In the genomic region with DNA sequence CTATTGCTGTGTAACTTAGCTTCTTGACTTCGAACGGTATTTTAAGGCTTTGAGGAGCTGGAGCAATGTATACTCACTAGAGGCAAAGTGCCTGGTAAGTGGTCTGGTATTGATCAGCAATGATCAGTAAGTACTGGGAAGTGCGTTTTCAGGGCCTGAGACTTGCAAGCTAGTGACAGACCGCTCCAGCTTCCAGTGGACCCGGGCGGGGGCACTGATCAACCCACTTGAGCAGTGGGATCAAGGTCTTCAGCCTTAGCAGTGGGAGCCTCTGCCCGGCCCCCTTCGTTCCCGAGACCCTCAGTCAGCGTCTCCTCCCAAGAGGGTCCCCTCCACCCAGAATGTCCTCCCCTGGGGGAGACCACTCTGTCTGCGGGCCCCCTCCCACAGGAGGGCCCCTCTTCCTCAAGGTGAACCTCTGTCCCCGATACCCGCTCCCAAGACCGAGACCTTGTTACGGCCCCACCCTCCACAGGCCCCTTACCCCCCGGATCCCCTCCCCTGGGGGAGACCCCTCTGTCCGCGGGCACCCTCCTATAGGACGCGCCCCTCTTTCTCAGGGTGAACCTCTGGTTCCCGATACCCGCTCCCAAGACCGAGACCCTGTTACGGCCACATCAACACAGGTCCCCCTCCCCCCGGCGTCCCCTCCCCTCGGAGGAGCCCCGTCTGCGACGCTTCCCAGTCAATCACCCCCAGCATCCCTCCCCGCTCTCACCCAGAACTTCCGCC, we compare ENCODE assay signal across 8 cellular contexts. TPM values are rescaled to one million over a fixed set of nuclear protein-coding genes. Genes with fewer than 3 reads are reported as not detected.
DNase-seq lines count a peak whose midpoint lies in the region; ATAC-seq, FAIRE-seq and TF ChIP-seq lines count a peak whose summit lies in the region.

No MANE protein-coding gene starts in this region.

- peaks cover 41% of the 10 kb centered on the region for H3K4me1 Mint-ChIP-seq in CD8-positive, alpha-beta T cell (ENCODE audit: low read depth)

- H3K27ac ChIP-seq in CD8-positive, alpha-beta T cell (ENCODE audit: low read depth, low read length): peak overlapping the region; percentile 60
- H3K27ac ChIP-seq in IMR-90 (ENCODE audit: insufficient read depth, low read length): peak overlapping the region; percentile 99
- H3K27ac ChIP-seq in substantia nigra (ENCODE audit: low read depth, low read length, poor library complexity, severe bottlenecking): peak overlapping the region; percentile 81

- H3K4me3 ChIP-seq in CD8-positive, alpha-beta T cell (ENCODE audit: low read depth, low read length): peak overlapping the region; percentile 58
- H3K4me3 ChIP-seq in IMR-90 (ENCODE audit: insufficient read depth, low read depth, low read length) (peak overlapping the region; percentile 95), bronchial epithelial cell (ENCODE audit: low read depth, low read length) (peak overlapping the region; percentile 91), kidney epithelial cell (ENCODE audit: low read depth, low read length) (peak overlapping the region; percentile 74)

- H3K4me3 Mint-ChIP-seq in CD8-positive, alpha-beta T cell: peak overlapping the region; percentile 90

- in situ Hi-C loops in IMR-90 (cut with MboI; ENCODE audit: low sequenced_read_pairs): no loop called here

- H4K91ac ChIP-seq in IMR-90 (ENCODE audit: insufficient read depth, low read depth, low read length): peak overlapping the region; percentile 93

- peaks cover 3% of the 10 kb centered on the region for H3K27me3 Mint-ChIP-seq in CD8-positive, alpha-beta T cell (ENCODE audit: low read depth)

- no peaks in the 10 kb centered on the region for H3K36me3 ChIP-seq in CD8-positive, alpha-beta T cell (ENCODE audit: insufficient read depth, low read length)
- H3K36me3 ChIP-seq in IMR-90 (ENCODE audit: control insufficient read depth, insufficient read depth, low read length) (peaks cover 2% of the 10 kb centered on the region; the same call in 1 of the 2 replicates), bronchial epithelial cell (ENCODE audit: control insufficient read depth, insufficient read depth, low read length) (no peaks in the 10 kb centered on the region), kidney epithelial cell (ENCODE audit: control insufficient read depth, insufficient read depth, low read length) (no peaks in the 10 kb centered on the region)

- no peak for TF ChIP-seq CTCF in CD8-positive, alpha-beta T cell (IDR thresholded peaks at IDR 0.05)
- no peak for TF ChIP-seq CTCF in IMR-90 (conservative IDR thresholded peaks at IDR 0.05; ENCODE audit: low read depth, low read length)
- TF ChIP-seq CTCF in bronchial epithelial cell (IDR thresholded peaks at IDR 0.05; ENCODE audit: insufficient read depth, low read length, severe bottlenecking): no peak
- TF ChIP-seq CTCF in kidney epithelial cell (IDR thresholded peaks at IDR 0.05; ENCODE audit: insufficient read depth, low read length, poor library complexity, severe bottlenecking): no peak

- peak overlapping the region; percentile 93 for H4K8ac ChIP-seq in IMR-90 (ENCODE audit: low read depth in 2 of 2, low read length in 2 of 2)

- no peaks in the 10 kb centered on the region for H3K9me3 Mint-ChIP-seq in CD8-positive, alpha-beta T cell

- H2AFZ ChIP-seq in IMR-90 (replicated peaks; ENCODE audit: low read length, poor library complexity): peak overlapping the region; percentile 98

- H4K20me1 ChIP-seq in IMR-90 (ENCODE audit: insufficient read depth, low read length): peaks cover 36% of the 10 kb centered on the region

- no peak for TF ChIP-seq RAD21 in IMR-90 (IDR thresholded peaks at IDR 0.05; ENCODE audit: low read length)

- peak overlapping the region; percentile 99 for H3K9ac ChIP-seq in IMR-90 (ENCODE audit: low read depth, low read length)

- no peak for FAIRE-seq in bronchial epithelial cell (lab: Jason Lieb, UNC)

- no peak for ATAC-seq in CD8-positive, alpha-beta T cell
- ATAC-seq in IMR-90 (ENCODE audit: low read depth) (no peak), GM21786 (IDR thresholded peaks at IDR 0.05; ENCODE audit: unreplicated experiment) (no peak)

- dilution Hi-C loops in IMR-90 (cut with HindIII; ENCODE audit: low sequenced_read_pairs, unreplicated experiment): no loop called here

- H2BK120ac ChIP-seq in IMR-90 (ENCODE audit: low read depth, low read length): peak overlapping the region; percentile 49; the same call in 1 of the 2 replicates

- TF ChIP-seq POLR2A in IMR-90 (IDR thresholded peaks at IDR 0.05; ENCODE audit: low read depth, low read length): no peak

- H3K56ac ChIP-seq in IMR-90 (ENCODE audit: extremely low read depth, insufficient read depth, low read length): peak overlapping the region; percentile 28

- peak overlapping the region; percentile 92 for H3K14ac ChIP-seq in IMR-90 (replicated peaks; ENCODE audit: low read depth, low read length)

- H2BK5ac ChIP-seq in IMR-90 (ENCODE audit: low read depth, low read length, poor library complexity, severe bottlenecking): peak overlapping the region; percentile 29

- H3K4me2 ChIP-seq in IMR-90 (ENCODE audit: low read depth, low read length): peak overlapping the region; percentile 85

- 2% methylated on average over 16 of the region's 32 CpGs; no CpG with 5 or more reads in 1 of the 2 experiments for WGBS in IMR-90 (ENCODE audit: extremely low coverage in 2 of 2, insufficient read length in 1 of 2), 2 experiments

- H3K27me3 ChIP-seq in CD8-positive, alpha-beta T cell (ENCODE audit: insufficient read depth, low read length): no peaks in the 10 kb centered on the region
- H3K27me3 ChIP-seq in IMR-90 (ENCODE audit: control insufficient read depth, insufficient read depth, low read length) (no peaks in the 10 kb centered on the region), bronchial epithelial cell (ENCODE audit: control insufficient read depth, insufficient read depth, low read length) (no peaks in the 10 kb centered on the region), kidney epithelial cell (ENCODE audit: control insufficient read depth, insufficient read depth, low read length) (no peaks in the 10 kb centered on the region)

- DNase-seq in CD8-positive, alpha-beta T cell: peak in 1 of 7 experiments; percentile 53
- DNase-seq in IMR-90 (no peak), bronchial epithelial cell (ENCODE audit: low read depth) (no peak), kidney epithelial cell (ENCODE audit: low read depth) (no peak), substantia nigra (lab: John Stamatoyannopoulos, UW) (peak in 14 of 49 donors; percentile 6 to 85 (median 27)), NCI-H226 (no peak), NCI-H526 treated with DMSO at 0.1 percent for 48 hours (lab: John Stamatoyannopoulos, UW) (no peak)

- H2BK20ac ChIP-seq in IMR-90 (ENCODE audit: low read depth, low read length): no peak overlapping the region

- peaks cover 18 to 45% of the 10 kb centered on the region in 2 experiments; a peak in 3 of 4 replicates for H3K79me1 ChIP-seq in IMR-90 (ENCODE audit: low read depth in 1 of 2, low read length in 2 of 2)

- peaks cover 18% of the 10 kb centered on the region for H3K9me1 ChIP-seq in IMR-90 (ENCODE audit: insufficient read depth, low read length)

- peak overlapping the region; percentile 70 for H4K5ac ChIP-seq in IMR-90 (ENCODE audit: low read depth, low read length)

- CTCF ChIA-PET in CD8-positive, alpha-beta T cell (lab: Charles Lee): no interaction called here
- CTCF ChIA-PET in IMR-90 (lab: Yijun Ruan, JAX): interaction anchor here (0.9 kb wide), 1 partner anchor 68 kb away, joined by 3 read pairs; no protein-coding TSS in a partner anchor

- H2BK15ac ChIP-seq in IMR-90 (ENCODE audit: low read depth, low read length): 0 out of 3 replicates have a peak overlapping the region, but pooled peaks have one; percentile 60

- intact Hi-C loops in CD8-positive, alpha-beta T cell (cut with DNase I, micrococcal nuclease): loop anchor here (5.0 to 10.0 kb wide), 3 partner anchors 366 to 966 kb away; a partner anchor contains a TSS
- intact Hi-C loops in IMR-90 (cut with micrococcal nuclease): no loop called here

- peaks cover 27% of the 10 kb centered on the region for H3K4me1 ChIP-seq in CD8-positive, alpha-beta T cell (ENCODE audit: insufficient read depth, low read length)
- H3K4me1 ChIP-seq in IMR-90 (ENCODE audit: control insufficient read depth, insufficient read depth, low read length): peaks cover 18% of the 10 kb centered on the region

- no peaks in the 10 kb centered on the region for H3K9me3 ChIP-seq in CD8-positive, alpha-beta T cell (ENCODE audit: low read length)
- no peaks in the 10 kb centered on the region for H3K9me3 ChIP-seq in IMR-90 (ENCODE audit: control insufficient read depth, insufficient read depth, low read length)

- peak overlapping the region; percentile 83 for H2AK5ac ChIP-seq in IMR-90 (ENCODE audit: low read depth, low read length)

- peak overlapping the region; percentile 25; the same call in 1 of the 2 replicates for H3K18ac ChIP-seq in IMR-90 (ENCODE audit: low read depth, low read length)

- POLR2A ChIA-PET in CD8-positive, alpha-beta T cell (lab: Charles Lee): no interaction called here
- POLR2A ChIA-PET in IMR-90 (lab: Charles Lee; ENCODE audit: unreplicated experiment): interaction anchor here (1.8 kb wide), 1 partner anchor 39 kb away, joined by 9 read pairs; no protein-coding TSS in a partner anchor

- no TSS peak for BruUV-seq in IMR-90 (replicated peaks; lab: Mats Ljungman, UMichigan)

- peaks cover 6% of the 10 kb centered on the region for H3K36me3 Mint-ChIP-seq in CD8-positive, alpha-beta T cell

- peak overlapping the region; percentile 73 for H3K27ac Mint-ChIP-seq in CD8-positive, alpha-beta T cell

- peak overlapping the region; percentile 92 for H3K4ac ChIP-seq in IMR-90 (ENCODE audit: low read depth, low read length)

- H2AK9ac ChIP-seq in IMR-90 (replicated peaks; ENCODE audit: low read depth, low read length, poor library complexity): peak overlapping the region; percentile 100

- H3K23ac ChIP-seq in IMR-90 (ENCODE audit: low read depth, low read length): peak overlapping the region; percentile 82; the same call in 1 of the 2 replicates

TF ChIP-seq in IMR-90, 13 proteins besides CTCF, POLR2A, EP300 and RAD21:
- TF ChIP-seq CEBPB (IDR thresholded peaks at IDR 0.05; ENCODE audit: low read depth, low read length): no peak

RNA-seq across cellular contexts. Expression of a gene that starts 0.4 kb away (rescaled TPM):
- 10 to 100 TPM; 35.4 to 37.7 TPM for total RNA-seq in CD8-positive, alpha-beta T cell
- total RNA-seq in IMR-90 (2012; rRNA removed) (116 and 119 TPM in 2 replicates), bronchial epithelial cell (69.4 and 81.9 TPM in 2 replicates), kidney epithelial cell (107 and 127 TPM in 2 replicates)
- 197 and 231 TPM in 2 replicates for polyA plus RNA-seq in IMR-90 (2012; rRNA removed)
- polyA plus RNA-seq in IMR-90 (2012; cell fraction: cytosol; rRNA removed): 32.5 and 114 TPM in 2 replicates
- polyA plus RNA-seq in IMR-90 (2012; cell fraction: nucleus; rRNA removed; ENCODE audit: low replicate concordance): 8.9 and 101 TPM in 2 replicates
